ENCODE assay signal across 1 cellular context in the genomic region with DNA sequence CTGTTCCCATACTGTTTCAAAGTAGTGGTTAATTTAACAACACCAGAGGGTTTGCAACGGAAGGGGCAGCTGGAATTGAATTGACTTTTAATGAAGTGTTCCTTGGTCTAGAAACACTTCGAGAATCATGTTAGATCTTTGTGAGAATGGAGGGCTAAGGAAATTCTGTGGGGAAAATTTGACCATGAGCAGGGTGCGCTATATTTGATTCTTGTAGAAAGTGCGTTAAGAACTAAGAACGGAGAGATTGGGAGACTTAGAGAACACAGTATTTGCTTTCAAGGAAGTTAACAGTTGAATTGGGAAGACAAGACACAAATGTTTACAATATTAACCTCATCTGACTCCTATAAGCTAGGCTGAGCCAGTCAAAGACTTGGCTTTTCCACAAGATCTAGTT.
TF ChIP-seq lines count a peak whose summit lies in the region.

No MANE protein-coding gene starts in this region.

TF ChIP-seq in HepG2, 621 proteins besides CTCF, POLR2A, EP300 and RAD21:
- TF ChIP-seq SOX5 (CRISPR knock-in tag; IDR thresholded peaks at IDR 0.05; ENCODE audit: borderline replicate concordance): no peak
